Comparison of ENCODE assay signal across 8 cellular contexts in genomic region chr9:69549310-69550202, GRCh38.
DNase-seq lines count a peak whose midpoint lies in the region; ATAC-seq and TF ChIP-seq lines count a peak whose summit lies in the region.

No MANE protein-coding gene starts in this region.

- no peaks in the 10 kb centered on the region for H3K36me3 Mint-ChIP-seq in activated naive CD8-positive, alpha-beta T cell treated with anti-CD3 and anti-CD28 coated beads, Interleukin-2, amount 50 U/mL, for 24 hours (ENCODE audit: low read depth)

- H2BK5ac ChIP-seq in neuronal stem cell (ENCODE audit: low read length): no peak overlapping the region

- H2BK12ac ChIP-seq in neuronal stem cell (ENCODE audit: low read length): no peak overlapping the region

- no peak overlapping the region for H3K18ac ChIP-seq in neuronal stem cell (ENCODE audit: low read length)

- peaks cover 3% of the 10 kb centered on the region for H3K27me3 Mint-ChIP-seq in activated naive CD8-positive, alpha-beta T cell treated with anti-CD3 and anti-CD28 coated beads, Interleukin-2, amount 50 U/mL, for 24 hours

- H3K27ac ChIP-seq in heart right ventricle (no peak overlapping the region), gastrocnemius medialis (no peak overlapping the region), neuronal stem cell (replicated peaks; ENCODE audit: low read length) (no peak overlapping the region)

- TF ChIP-seq POLR2A in gastrocnemius medialis (IDR thresholded peaks at IDR 0.05): no peak

- no peak overlapping the region for H2BK120ac ChIP-seq in neuronal stem cell (ENCODE audit: low read depth, low read length)

- H3K4me3 ChIP-seq in heart right ventricle (no peak overlapping the region), gastrocnemius medialis (no peak overlapping the region), neuronal stem cell (ENCODE audit: low read length in 2 of 2) (no peak overlapping the region)

- H3K4me1 ChIP-seq in heart right ventricle: peaks cover 0 to 5% (median 2%) of the 10 kb centered on the region in 9 donors
- peaks cover 1 to 7% of the 10 kb centered on the region in 2 donors for H3K4me1 ChIP-seq in gastrocnemius medialis
- peaks cover 0 to 12% of the 10 kb centered on the region in 2 donors for H3K4me1 ChIP-seq in neuronal stem cell (ENCODE audit: control insufficient read depth in 2 of 2, insufficient read depth in 1 of 2, low read depth in 1 of 2, low read length in 2 of 2)

- no peak overlapping the region for H3K4ac ChIP-seq in neuronal stem cell (ENCODE audit: low read length)

- no peak overlapping the region for H3K9ac ChIP-seq in neuronal stem cell (ENCODE audit: low read depth, low read length, poor library complexity)

- H3K27me3 ChIP-seq in heart right ventricle (no peaks in the 10 kb centered on the region), gastrocnemius medialis (no peaks in the 10 kb centered on the region), neuronal stem cell (ENCODE audit: control insufficient read depth in 3 of 3, insufficient read depth in 3 of 3, low read depth in 1 of 3, low read length in 3 of 3) (peaks cover 0 to 12% (median 0%) of the 10 kb centered on the region in 3 experiments)

- no peak overlapping the region for H3K23ac ChIP-seq in neuronal stem cell (ENCODE audit: low read depth, low read length, poor library complexity)

- H3K9me3 ChIP-seq in heart right ventricle (no peaks in the 10 kb centered on the region), gastrocnemius medialis (no peaks in the 10 kb centered on the region), neuronal stem cell (replicated peaks in 1 of 2; ENCODE audit: control insufficient read depth in 2 of 2, insufficient read depth in 1 of 2, low read depth in 1 of 2, low read length in 2 of 2) (peaks cover 0 to 2% of the 10 kb centered on the region in 2 donors)

- TF ChIP-seq CTCF in heart right ventricle (IDR thresholded peaks at IDR 0.05): peak; percentile 50 to 92 (median 86)
- peak; percentile 72 to 89 (median 79) for TF ChIP-seq CTCF in gastrocnemius medialis (IDR thresholded peaks at IDR 0.05 in 4 of 5, conservative IDR thresholded peaks at IDR 0.05 in 1 of 5)

- H4K91ac ChIP-seq in neuronal stem cell (ENCODE audit: low read depth, low read length, poor library complexity): no peak overlapping the region

- intact Hi-C loops in heart right ventricle (cut with DNase I) (loop anchor here (2.0 to 10.0 kb wide), 9 partner anchors 127 to 515 kb away; partner anchors contain the start of gene FXN (in 1 of the 10)), gastrocnemius medialis (cut with DNase I; ENCODE audit: low total_unique reads) (loop anchor here (2.0 to 10.0 kb wide), 3 partner anchors 127 to 515 kb away; partner anchors contain the start of gene FXN)

- WGBS in heart right ventricle, 2 donors: 20 to 24% methylated on average over 14 of the region's 14 CpGs
- no CpG with 5 or more reads among the region's 14 CpGs for WGBS in neuronal stem cell (ENCODE audit: extremely low coverage in 2 of 2, insufficient read length in 2 of 2, insufficient replicate concordance in 1 of 2), 2 donors

- ATAC-seq in activated naive CD8-positive, alpha-beta T cell treated with anti-CD3 and anti-CD28 coated beads, Interleukin-2, amount 50 U/mL, for 24 hours: peak; percentile 59
- ATAC-seq in heart right ventricle (peak in 6 of 8 donors; percentile 30 to 75 (median 56)), gastrocnemius medialis (peak; percentile 62 to 64)

- no peak overlapping the region for H4K8ac ChIP-seq in neuronal stem cell (ENCODE audit: low read depth, low read length)

- no peak overlapping the region for H3K4me3 Mint-ChIP-seq in activated naive CD8-positive, alpha-beta T cell treated with anti-CD3 and anti-CD28 coated beads, Interleukin-2, amount 50 U/mL, for 24 hours

- H2AFZ ChIP-seq in neuronal stem cell (ENCODE audit: low read length): no peak overlapping the region

- H2BK15ac ChIP-seq in neuronal stem cell (ENCODE audit: low read length): no peak overlapping the region

- no peak overlapping the region for H3K4me2 ChIP-seq in neuronal stem cell (ENCODE audit: insufficient read depth, low read length, poor library complexity, severe bottlenecking)

- H3K14ac ChIP-seq in neuronal stem cell (ENCODE audit: low read length): no peak overlapping the region

- H2AK5ac ChIP-seq in neuronal stem cell (ENCODE audit: low read depth, low read length): no peak overlapping the region

- DNase-seq in Caki2 (ENCODE audit: low read depth): peak; percentile 28
- DNase-seq in GM19240 (ENCODE audit: insufficient read length, low spot score): peak; percentile 26
- peak; percentile 21 for DNase-seq in NCI-H1417 treated with DMSO at 0.1 percent for 48 hours (lab: John Stamatoyannopoulos, UW)
- DNase-seq in activated naive CD8-positive, alpha-beta T cell treated with anti-CD3 and anti-CD28 coated beads, Interleukin-2, amount 50 U/mL, for 24 hours: no peak
- DNase-seq in heart right ventricle: peak in 1 of 2 donors; percentile 17
- no peak for DNase-seq in gastrocnemius medialis
- DNase-seq in middle frontal gyrus (ENCODE audit: extremely low spot score, low spot score): no peak
- no peak for DNase-seq in neuronal stem cell (ENCODE audit: low spot score)

- H3K79me1 ChIP-seq in neuronal stem cell (ENCODE audit: low read depth, low read length): no peaks in the 10 kb centered on the region

- H3K27ac Mint-ChIP-seq in activated naive CD8-positive, alpha-beta T cell treated with anti-CD3 and anti-CD28 coated beads, Interleukin-2, amount 50 U/mL, for 24 hours: no peak overlapping the region

- in situ Hi-C loops in Caki2 (cut with HindIII; ENCODE audit: low pct_unique_long_range_greater_than_20kb, low sequenced_read_pairs) (no loop called here), gastrocnemius medialis (cut with MboI; ENCODE audit: low sequenced_read_pairs in 4 of 4) (loop anchor here (5.0 to 25.0 kb wide), 3 partner anchors 125 to 237 kb away; no protein-coding TSS in a partner anchor)

- H3K4me1 Mint-ChIP-seq in activated naive CD8-positive, alpha-beta T cell treated with anti-CD3 and anti-CD28 coated beads, Interleukin-2, amount 50 U/mL, for 24 hours: peaks cover 3% of the 10 kb centered on the region

- no peaks in the 10 kb centered on the region for H3K36me3 ChIP-seq in heart right ventricle
- no peaks in the 10 kb centered on the region for H3K36me3 ChIP-seq in gastrocnemius medialis
- no peaks in the 10 kb centered on the region for H3K36me3 ChIP-seq in neuronal stem cell (replicated peaks in 1 of 2; ENCODE audit: control insufficient read depth in 2 of 2, insufficient read depth in 2 of 2, low read length in 2 of 2)

- H3K9me3 Mint-ChIP-seq in activated naive CD8-positive, alpha-beta T cell treated with anti-CD3 and anti-CD28 coated beads, Interleukin-2, amount 50 U/mL, for 24 hours: no peaks in the 10 kb centered on the region

Comparison
In these comparisons a context has a peak if more than half of its experiments do, and no peak if none do; other contexts are left out.
1. DNase-seq: peak in Caki2 (single experiment), GM19240 (single experiment) and NCI-H1417 treated with DMSO at 0.1 percent for 48 hours (single experiment); none in activated naive CD8-positive, alpha-beta T cell treated with anti-CD3 and anti-CD28 coated beads, Interleukin-2, amount 50 U/mL, for 24 hours (single experiment), gastrocnemius medialis (0 of 2), middle frontal gyrus (single experiment) and neuronal stem cell (single experiment).
2. Peak in every context shown above with its lines, with median percentiles within 50 percentile points of each other: ATAC-seq.